In the genomic region with DNA sequence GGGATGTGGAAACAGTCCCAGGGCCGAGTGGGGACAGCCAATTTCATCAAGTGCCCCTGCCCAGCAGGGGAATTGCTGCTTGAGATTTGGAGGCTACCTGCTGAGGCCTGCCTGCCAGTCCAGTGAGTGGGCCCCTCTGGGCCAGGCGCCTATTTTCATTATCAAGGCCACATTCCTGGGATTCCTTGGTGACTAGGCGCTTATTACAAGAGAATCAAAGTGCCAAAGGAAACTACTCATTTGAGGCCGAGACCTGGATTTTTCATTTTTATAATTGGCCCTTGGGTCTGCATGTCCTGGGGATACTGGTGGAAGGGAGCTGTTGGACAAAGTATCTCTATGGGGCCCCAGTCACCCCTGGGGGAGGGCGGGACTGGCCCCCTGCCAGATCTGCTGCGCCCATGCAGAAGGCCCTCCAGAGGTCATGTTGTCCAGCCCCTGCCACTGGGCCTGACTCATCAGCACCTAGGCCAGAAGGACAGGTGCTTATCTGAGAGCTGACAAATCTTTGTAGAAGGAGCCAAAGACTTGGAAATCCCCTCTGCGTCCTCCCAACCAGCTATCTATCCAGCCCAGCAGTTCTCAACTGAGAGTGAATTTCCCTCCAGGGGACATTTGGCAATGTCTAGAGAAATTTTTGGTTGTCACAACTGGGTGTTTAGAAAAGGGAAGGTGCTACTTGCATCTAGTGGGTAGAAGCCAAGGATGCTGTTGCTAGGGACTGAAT, we compare ENCODE assay signal across 1 cellular context.
TF ChIP-seq lines count a peak whose summit lies in the region.

No MANE protein-coding gene starts in this region.

TF ChIP-seq in K562, 482 proteins besides CTCF, POLR2A, EP300 and RAD21 (continued from another document and continues in another):
- TF ChIP-seq, protein P1, sequence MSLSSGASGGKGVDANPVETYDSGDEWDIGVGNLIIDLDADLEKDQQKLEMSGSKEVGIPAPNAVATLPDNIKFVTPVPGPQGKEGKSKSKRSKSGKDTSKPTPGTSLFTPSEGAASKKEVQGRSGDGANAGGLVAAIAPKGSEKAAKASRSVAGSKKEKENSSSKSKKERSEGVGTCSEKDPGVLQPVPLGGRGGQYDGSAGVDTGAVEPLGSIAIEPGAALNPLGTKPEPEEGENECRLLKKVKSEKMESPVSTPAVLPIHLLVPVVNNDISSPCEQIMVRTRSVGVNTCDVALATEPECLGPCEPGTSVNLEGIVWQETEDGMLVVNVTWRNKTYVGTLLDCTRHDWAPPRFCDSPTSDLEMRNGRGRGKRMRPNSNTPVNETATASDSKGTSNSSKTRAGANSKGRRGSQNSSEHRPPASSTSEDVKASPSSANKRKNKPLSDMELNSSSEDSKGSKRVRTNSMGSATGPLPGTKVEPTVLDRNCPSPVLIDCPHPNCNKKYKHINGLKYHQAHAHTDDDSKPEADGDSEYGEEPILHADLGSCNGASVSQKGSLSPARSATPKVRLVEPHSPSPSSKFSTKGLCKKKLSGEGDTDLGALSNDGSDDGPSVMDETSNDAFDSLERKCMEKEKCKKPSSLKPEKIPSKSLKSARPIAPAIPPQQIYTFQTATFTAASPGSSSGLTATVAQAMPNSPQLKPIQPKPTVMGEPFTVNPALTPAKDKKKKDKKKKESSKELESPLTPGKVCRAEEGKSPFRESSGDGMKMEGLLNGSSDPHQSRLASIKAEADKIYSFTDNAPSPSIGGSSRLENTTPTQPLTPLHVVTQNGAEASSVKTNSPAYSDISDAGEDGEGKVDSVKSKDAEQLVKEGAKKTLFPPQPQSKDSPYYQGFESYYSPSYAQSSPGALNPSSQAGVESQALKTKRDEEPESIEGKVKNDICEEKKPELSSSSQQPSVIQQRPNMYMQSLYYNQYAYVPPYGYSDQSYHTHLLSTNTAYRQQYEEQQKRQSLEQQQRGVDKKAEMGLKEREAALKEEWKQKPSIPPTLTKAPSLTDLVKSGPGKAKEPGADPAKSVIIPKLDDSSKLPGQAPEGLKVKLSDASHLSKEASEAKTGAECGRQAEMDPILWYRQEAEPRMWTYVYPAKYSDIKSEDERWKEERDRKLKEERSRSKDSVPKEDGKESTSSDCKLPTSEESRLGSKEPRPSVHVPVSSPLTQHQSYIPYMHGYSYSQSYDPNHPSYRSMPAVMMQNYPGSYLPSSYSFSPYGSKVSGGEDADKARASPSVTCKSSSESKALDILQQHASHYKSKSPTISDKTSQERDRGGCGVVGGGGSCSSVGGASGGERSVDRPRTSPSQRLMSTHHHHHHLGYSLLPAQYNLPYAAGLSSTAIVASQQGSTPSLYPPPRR (CRISPR knock-in tag; IDR thresholded peaks at IDR 0.05; ENCODE audit: borderline replicate concordance): 0 out of 2 replicates have a peak, but pooled peaks have one; percentile 27
- TF ChIP-seq KDM1A (IDR thresholded peaks at IDR 0.05) (peak; percentile 100), DMBX1 (CRISPR knock-in tag; IDR thresholded peaks at IDR 0.05; ENCODE audit: borderline replicate concordance) (peak; percentile 94), TCF3 (CRISPR knock-in tag; IDR thresholded peaks at IDR 0.05) (peak; percentile 99), HDAC1 (IDR thresholded peaks at IDR 0.05) (peak; percentile 85 to 98; a peak in 3 of 4 replicates), PML (IDR thresholded peaks at IDR 0.05; ENCODE audit: low read length) (peak; percentile 98), NCOR1 (IDR thresholded peaks at IDR 0.05) (peak; percentile 98), ETV1 (tag; conservative IDR thresholded peaks at IDR 0.05; ENCODE audit: low read depth) (no peak), ZNF699 (CRISPR knock-in tag; IDR thresholded peaks at IDR 0.05; ENCODE audit: insufficient replicate concordance) (no peak), ZNF589 (CRISPR knock-in tag; IDR thresholded peaks at IDR 0.05; ENCODE audit: low read depth) (peak; percentile 87), ZBED1 (IDR thresholded peaks at IDR 0.05) (peak; percentile 42; the same call in 1 of the 2 replicates), FOXK2 (conservative IDR thresholded peaks at IDR 0.05 in 1 of 2, IDR thresholded peaks at IDR 0.05 in 1 of 2; ENCODE audit: low read depth in 2 of 2) (no peak), MTA2 (IDR thresholded peaks at IDR 0.05; ENCODE audit: low read depth) (peak; percentile 97), NFE2 (IDR thresholded peaks at IDR 0.05; ENCODE audit: low read depth) (peak; percentile 75), ZNF766 (CRISPR knock-in tag; conservative IDR thresholded peaks at IDR 0.05) (peak; percentile 81), MYC (IDR thresholded peaks at IDR 0.05; ENCODE audit: low read depth, low read length) (peak; percentile 19; the same call in 1 of the 2 replicates), MYC (CRISPR knock-in tag; IDR thresholded peaks at IDR 0.05; ENCODE audit: borderline replicate concordance, low read depth) (no peak), PHB2 (IDR thresholded peaks at IDR 0.05; ENCODE audit: low read depth) (peak; percentile 95), THRAP3 (IDR thresholded peaks at IDR 0.05; ENCODE audit: borderline replicate concordance) (no peak), HLTF (IDR thresholded peaks at IDR 0.05) (0 out of 2 replicates have a peak, but pooled peaks have one; percentile 53), ATF1 (CRISPR knock-in tag; IDR thresholded peaks at IDR 0.05) (no peak), ATF1 (tag; IDR thresholded peaks at IDR 0.05) (0 out of 2 replicates have a peak, but pooled peaks have one; percentile 36), ZFPM2 (CRISPR knock-in tag; IDR thresholded peaks at IDR 0.05) (no peak), POLR2AphosphoS5 (IDR thresholded peaks at IDR 0.05; ENCODE audit: control insufficient read depth, insufficient read depth, low read depth, low read length) (peak; percentile 99), C11orf30 (IDR thresholded peaks at IDR 0.05; ENCODE audit: low read depth) (peak; percentile 46; the same call in 1 of the 2 replicates), ETV6 (IDR thresholded peaks at IDR 0.05; ENCODE audit: borderline replicate concordance in 1 of 2, low read depth in 2 of 2, low read length in 1 of 2) (peak in 1 of 2 experiments; percentile 45; a peak in 1 of 4 replicates), ETV6 (CRISPR knock-in tag; IDR thresholded peaks at IDR 0.05; ENCODE audit: borderline replicate concordance) (no peak), ZNF121 (CRISPR knock-in tag; conservative IDR thresholded peaks at IDR 0.05) (no peak), MEF2D (tag; conservative IDR thresholded peaks at IDR 0.05; ENCODE audit: low read depth) (no peak), MCM7 (IDR thresholded peaks at IDR 0.05) (no peak), MEIS2 (IDR thresholded peaks at IDR 0.05; ENCODE audit: partially characterized antibody) (peak; percentile 82), NFYB (IDR thresholded peaks at IDR 0.05; ENCODE audit: extremely low read depth, insufficient read length) (no peak), CTBP1 (IDR thresholded peaks at IDR 0.05; ENCODE audit: borderline replicate concordance) (peak; percentile 88), NCOA6 (IDR thresholded peaks at IDR 0.05) (no peak), RNF2 (IDR thresholded peaks at IDR 0.05) (peak; percentile 78), CEBPB (tag; IDR thresholded peaks at IDR 0.05) (peak; percentile 72), MEF2A (IDR thresholded peaks at IDR 0.05; ENCODE audit: control insufficient read depth, low read depth, low read length) (peak; percentile 59; the same call in 1 of the 2 replicates)
- TF ChIP-seq, protein P2, sequence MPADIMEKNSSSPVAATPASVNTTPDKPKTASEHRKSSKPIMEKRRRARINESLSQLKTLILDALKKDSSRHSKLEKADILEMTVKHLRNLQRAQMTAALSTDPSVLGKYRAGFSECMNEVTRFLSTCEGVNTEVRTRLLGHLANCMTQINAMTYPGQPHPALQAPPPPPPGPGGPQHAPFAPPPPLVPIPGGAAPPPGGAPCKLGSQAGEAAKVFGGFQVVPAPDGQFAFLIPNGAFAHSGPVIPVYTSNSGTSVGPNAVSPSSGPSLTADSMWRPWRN (IDR thresholded peaks at IDR 0.05; ENCODE audit: low read depth): peak; percentile 89
- TF ChIP-seq, protein P3, sequence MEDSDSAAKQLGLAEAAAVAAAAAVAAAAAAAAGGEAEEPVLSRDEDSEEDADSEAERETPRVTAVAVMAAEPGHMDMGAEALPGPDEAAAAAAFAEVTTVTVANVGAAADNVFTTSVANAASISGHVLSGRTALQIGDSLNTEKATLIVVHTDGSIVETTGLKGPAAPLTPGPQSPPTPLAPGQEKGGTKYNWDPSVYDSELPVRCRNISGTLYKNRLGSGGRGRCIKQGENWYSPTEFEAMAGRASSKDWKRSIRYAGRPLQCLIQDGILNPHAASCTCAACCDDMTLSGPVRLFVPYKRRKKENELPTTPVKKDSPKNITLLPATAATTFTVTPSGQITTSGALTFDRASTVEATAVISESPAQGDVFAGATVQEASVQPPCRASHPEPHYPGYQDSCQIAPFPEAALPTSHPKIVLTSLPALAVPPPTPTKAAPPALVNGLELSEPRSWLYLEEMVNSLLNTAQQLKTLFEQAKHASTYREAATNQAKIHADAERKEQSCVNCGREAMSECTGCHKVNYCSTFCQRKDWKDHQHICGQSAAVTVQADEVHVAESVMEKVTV (CRISPR knock-in tag; IDR thresholded peaks at IDR 0.05): no peak
- TF ChIP-seq, protein P4, sequence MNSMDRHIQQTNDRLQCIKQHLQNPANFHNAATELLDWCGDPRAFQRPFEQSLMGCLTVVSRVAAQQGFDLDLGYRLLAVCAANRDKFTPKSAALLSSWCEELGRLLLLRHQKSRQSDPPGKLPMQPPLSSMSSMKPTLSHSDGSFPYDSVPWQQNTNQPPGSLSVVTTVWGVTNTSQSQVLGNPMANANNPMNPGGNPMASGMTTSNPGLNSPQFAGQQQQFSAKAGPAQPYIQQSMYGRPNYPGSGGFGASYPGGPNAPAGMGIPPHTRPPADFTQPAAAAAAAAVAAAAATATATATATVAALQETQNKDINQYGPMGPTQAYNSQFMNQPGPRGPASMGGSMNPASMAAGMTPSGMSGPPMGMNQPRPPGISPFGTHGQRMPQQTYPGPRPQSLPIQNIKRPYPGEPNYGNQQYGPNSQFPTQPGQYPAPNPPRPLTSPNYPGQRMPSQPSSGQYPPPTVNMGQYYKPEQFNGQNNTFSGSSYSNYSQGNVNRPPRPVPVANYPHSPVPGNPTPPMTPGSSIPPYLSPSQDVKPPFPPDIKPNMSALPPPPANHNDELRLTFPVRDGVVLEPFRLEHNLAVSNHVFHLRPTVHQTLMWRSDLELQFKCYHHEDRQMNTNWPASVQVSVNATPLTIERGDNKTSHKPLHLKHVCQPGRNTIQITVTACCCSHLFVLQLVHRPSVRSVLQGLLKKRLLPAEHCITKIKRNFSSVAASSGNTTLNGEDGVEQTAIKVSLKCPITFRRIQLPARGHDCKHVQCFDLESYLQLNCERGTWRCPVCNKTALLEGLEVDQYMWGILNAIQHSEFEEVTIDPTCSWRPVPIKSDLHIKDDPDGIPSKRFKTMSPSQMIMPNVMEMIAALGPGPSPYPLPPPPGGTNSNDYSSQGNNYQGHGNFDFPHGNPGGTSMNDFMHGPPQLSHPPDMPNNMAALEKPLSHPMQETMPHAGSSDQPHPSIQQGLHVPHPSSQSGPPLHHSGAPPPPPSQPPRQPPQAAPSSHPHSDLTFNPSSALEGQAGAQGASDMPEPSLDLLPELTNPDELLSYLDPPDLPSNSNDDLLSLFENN (IDR thresholded peaks at IDR 0.05; ENCODE audit: low read depth in 2 of 2, low read length in 2 of 2): peak in 1 of 2 experiments; percentile 95; a peak in 2 of 4 replicates
- TF ChIP-seq, protein P5, sequence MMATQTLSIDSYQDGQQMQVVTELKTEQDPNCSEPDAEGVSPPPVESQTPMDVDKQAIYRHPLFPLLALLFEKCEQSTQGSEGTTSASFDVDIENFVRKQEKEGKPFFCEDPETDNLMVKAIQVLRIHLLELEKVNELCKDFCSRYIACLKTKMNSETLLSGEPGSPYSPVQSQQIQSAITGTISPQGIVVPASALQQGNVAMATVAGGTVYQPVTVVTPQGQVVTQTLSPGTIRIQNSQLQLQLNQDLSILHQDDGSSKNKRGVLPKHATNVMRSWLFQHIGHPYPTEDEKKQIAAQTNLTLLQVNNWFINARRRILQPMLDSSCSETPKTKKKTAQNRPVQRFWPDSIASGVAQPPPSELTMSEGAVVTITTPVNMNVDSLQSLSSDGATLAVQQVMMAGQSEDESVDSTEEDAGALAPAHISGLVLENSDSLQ (IDR thresholded peaks at IDR 0.05): 0 out of 2 replicates have a peak, but pooled peaks have one; percentile 46
- TF ChIP-seq, protein P6, sequence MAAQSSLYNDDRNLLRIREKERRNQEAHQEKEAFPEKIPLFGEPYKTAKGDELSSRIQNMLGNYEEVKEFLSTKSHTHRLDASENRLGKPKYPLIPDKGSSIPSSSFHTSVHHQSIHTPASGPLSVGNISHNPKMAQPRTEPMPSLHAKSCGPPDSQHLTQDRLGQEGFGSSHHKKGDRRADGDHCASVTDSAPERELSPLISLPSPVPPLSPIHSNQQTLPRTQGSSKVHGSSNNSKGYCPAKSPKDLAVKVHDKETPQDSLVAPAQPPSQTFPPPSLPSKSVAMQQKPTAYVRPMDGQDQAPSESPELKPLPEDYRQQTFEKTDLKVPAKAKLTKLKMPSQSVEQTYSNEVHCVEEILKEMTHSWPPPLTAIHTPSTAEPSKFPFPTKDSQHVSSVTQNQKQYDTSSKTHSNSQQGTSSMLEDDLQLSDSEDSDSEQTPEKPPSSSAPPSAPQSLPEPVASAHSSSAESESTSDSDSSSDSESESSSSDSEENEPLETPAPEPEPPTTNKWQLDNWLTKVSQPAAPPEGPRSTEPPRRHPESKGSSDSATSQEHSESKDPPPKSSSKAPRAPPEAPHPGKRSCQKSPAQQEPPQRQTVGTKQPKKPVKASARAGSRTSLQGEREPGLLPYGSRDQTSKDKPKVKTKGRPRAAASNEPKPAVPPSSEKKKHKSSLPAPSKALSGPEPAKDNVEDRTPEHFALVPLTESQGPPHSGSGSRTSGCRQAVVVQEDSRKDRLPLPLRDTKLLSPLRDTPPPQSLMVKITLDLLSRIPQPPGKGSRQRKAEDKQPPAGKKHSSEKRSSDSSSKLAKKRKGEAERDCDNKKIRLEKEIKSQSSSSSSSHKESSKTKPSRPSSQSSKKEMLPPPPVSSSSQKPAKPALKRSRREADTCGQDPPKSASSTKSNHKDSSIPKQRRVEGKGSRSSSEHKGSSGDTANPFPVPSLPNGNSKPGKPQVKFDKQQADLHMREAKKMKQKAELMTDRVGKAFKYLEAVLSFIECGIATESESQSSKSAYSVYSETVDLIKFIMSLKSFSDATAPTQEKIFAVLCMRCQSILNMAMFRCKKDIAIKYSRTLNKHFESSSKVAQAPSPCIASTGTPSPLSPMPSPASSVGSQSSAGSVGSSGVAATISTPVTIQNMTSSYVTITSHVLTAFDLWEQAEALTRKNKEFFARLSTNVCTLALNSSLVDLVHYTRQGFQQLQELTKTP (IDR thresholded peaks at IDR 0.05; ENCODE audit: low read depth in 1 of 2, partially characterized antibody in 2 of 2): peak in 1 of 2 experiments; percentile 37
